In genomic region chr14:26163761-26164160, GRCh38 we compare ENCODE assay signal across 8 cellular contexts.
DNase-seq lines count a peak whose midpoint lies in the region; ATAC-seq lines count a peak whose summit lies in the region.

No MANE protein-coding gene starts in this region.

- DNase-seq in HCEC 1CT (peak; percentile 30), NCI-H524 (lab: John Stamatoyannopoulos, UW) (peak; percentile 70 to 87), ecto neural progenitor cell (ENCODE audit: low spot score) (peak; percentile 58), pons (ENCODE audit: low spot score) (peak; percentile 66)
- no peak for DNase-seq in effector CD8-positive, alpha-beta T cell (lab: John Stamatoyannopoulos, UW)

- ATAC-seq in GM19324 (IDR thresholded peaks at IDR 0.05; ENCODE audit: low FRiP score, unreplicated experiment) (no peak), GM21737 (IDR thresholded peaks at IDR 0.05; ENCODE audit: unreplicated experiment) (no peak), GM18511 (IDR thresholded peaks at IDR 0.05; ENCODE audit: unreplicated experiment) (no peak)
